In the genomic region with DNA sequence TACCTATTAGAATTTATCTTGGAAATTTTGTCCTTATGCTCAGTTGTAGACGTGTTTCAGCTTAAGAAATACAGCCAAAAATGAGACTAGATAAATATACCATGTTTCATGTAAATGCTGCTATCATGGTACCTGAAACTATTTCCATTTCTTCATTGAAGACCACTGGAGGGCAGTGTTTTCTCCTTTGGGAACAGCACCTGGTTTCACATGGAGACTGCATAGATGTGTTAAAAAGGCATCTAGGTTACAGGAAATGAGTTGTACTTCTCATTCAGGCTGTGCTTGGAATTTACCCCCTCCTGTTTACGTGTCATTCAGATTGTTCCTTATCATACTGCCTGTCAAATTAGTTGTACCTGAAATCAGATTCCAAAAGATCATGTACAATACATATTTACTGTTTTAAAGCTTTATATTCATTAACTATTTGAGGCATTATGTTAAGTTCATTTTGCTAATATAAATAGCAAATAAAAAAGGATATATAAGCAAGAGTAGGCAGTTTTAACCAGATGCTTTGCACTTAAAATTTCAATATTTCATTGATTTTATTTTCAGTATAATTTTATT, we compare ENCODE assay signal across 9 cellular contexts. TPM values are rescaled to one million over a fixed set of nuclear protein-coding genes. Genes with fewer than 3 reads are reported as not detected.
DNase-seq lines count a peak whose midpoint lies in the region; ATAC-seq, FAIRE-seq and TF ChIP-seq lines count a peak whose summit lies in the region.
"Had no signal": no experiment of that assay in that cellular context is flagged by ENCODE, and none has a peak within 500 bp of the region (broad histone marks: within the 10 kb centered on the region; RNA-seq: fewer than 3 reads in every experiment).

No MANE protein-coding gene starts in this region.

- H3K4me3 Mint-ChIP-seq in CD8-positive, alpha-beta T cell, result no peak overlapping the region
- H3K4me3 Mint-ChIP-seq: activated B cell treated with CpG ODN at 0.5 μM for 24 hours had no signal

- no peak for DNase-seq in CD8-positive, alpha-beta T cell
- DNase-seq in NCI-H345 treated with DMSO at 0.1 percent for 48 hours (lab: John Stamatoyannopoulos, UW; ENCODE audit: unreplicated experiment) (peak; percentile 61), GM12878 (ENCODE audit: low read depth, low spot score) (no peak), lung microvascular endothelial cell (ENCODE audit: low read depth in 2 of 2) (peak; percentile 64 to 66), lower leg skin (ENCODE audit: low spot score in 2 of 2) (no peak)
- no peak for DNase-seq in stimulated activated CD8-positive, alpha-beta memory T cell treated with anti-CD3 and anti-CD28 coated beads, Interleukin-4, amount 100 ng/mL, for 48 hours
- DNase-seq: activated B cell treated with CpG ODN at 0.5 μM for 24 hours had no signal

- BruUV-seq in GM12878 (replicated peaks; lab: Mats Ljungman, UMichigan), result no TSS peak

- H3K36me3 ChIP-seq in CD8-positive, alpha-beta T cell (ENCODE audit: insufficient read depth, low read length), result no peaks in the 10 kb centered on the region
- peaks cover 0 to 4% of the 10 kb centered on the region in 2 experiments; a peak in 1 of 4 replicates for H3K36me3 ChIP-seq in GM12878 (ENCODE audit: control insufficient read depth in 2 of 2, insufficient read depth in 2 of 2, low read length in 1 of 2)

- H3K36me3 Mint-ChIP-seq in CD8-positive, alpha-beta T cell, result no peaks in the 10 kb centered on the region

- no peak overlapping the region for H3K4me3 ChIP-seq in CD8-positive, alpha-beta T cell (ENCODE audit: low read depth, low read length)
- H3K4me3 ChIP-seq in GM12878, result no peak overlapping the region
- no peak overlapping the region for H3K4me3 ChIP-seq in lower leg skin (ENCODE audit: low read depth, poor library complexity, severe bottlenecking)

- POLR2A ChIA-PET in CD8-positive, alpha-beta T cell (lab: Charles Lee), result interaction anchor here (0.7 to 0.8 kb wide), 2 partner anchors 23 to 28 kb away, joined by 3 to 4 read pairs; no protein-coding TSS in a partner anchor
- POLR2A ChIA-PET in GM12878 (lab: Charles Lee), result no interaction called here

- no peak overlapping the region for H3K27ac ChIP-seq in CD8-positive, alpha-beta T cell (ENCODE audit: low read depth, low read length)
- H3K27ac ChIP-seq in GM12878 (ENCODE audit: control insufficient read depth, insufficient read depth), result no peak overlapping the region

- intact Hi-C loops in CD8-positive, alpha-beta T cell (cut with DNase I, micrococcal nuclease), result no loop called here
- intact Hi-C loops in GM12878 (cut with micrococcal nuclease; ENCODE audit: unreplicated experiment) (loop anchor here (2.0 kb wide), 1 partner anchor 22 kb away; no protein-coding TSS in a partner anchor), lower leg skin (cut with DNase I; ENCODE audit: low total_unique reads) (no loop called here)

- peak; percentile 37 for TF ChIP-seq CTCF in CD8-positive, alpha-beta T cell (IDR thresholded peaks at IDR 0.05)
- peak; percentile 48 to 58 (median 48); a peak in 5 of 6 replicates for TF ChIP-seq CTCF in GM12878 (IDR thresholded peaks at IDR 0.05 in 2 of 3, conservative IDR thresholded peaks at IDR 0.05 in 1 of 3; ENCODE audit: control insufficient read depth in 2 of 3, extremely low read depth in 1 of 3, insufficient read depth in 1 of 3, low read depth in 3 of 3, low read length in 3 of 3)
- TF ChIP-seq CTCF in lower leg skin (IDR thresholded peaks at IDR 0.05), result no peak

- SMC1A ChIA-PET in GM12878 (lab: Charles Lee; ENCODE audit: uncharacterized antibody, unreplicated experiment), result interaction anchor here (0.6 to 5.8 kb wide), 12 partner anchors 11 to 335 kb away, joined by 3 to 34 read pairs (median 3); no protein-coding TSS in a partner anchor

- no peak overlapping the region for H2AFZ ChIP-seq in GM12878 (ENCODE audit: control insufficient read depth, low read depth, low read length)

- H3K9ac ChIP-seq in GM12878 (ENCODE audit: control insufficient read depth, insufficient read depth, low read length), result no peak overlapping the region

- in situ Hi-C loops in GM12878 (cut with MboI), result loop anchor here (25.0 kb wide), 1 partner anchor 686 kb away; no protein-coding TSS in a partner anchor

- no peak for FAIRE-seq in GM12878 (lab: Jason Lieb, UNC)

- CTCF ChIA-PET in CD8-positive, alpha-beta T cell (lab: Charles Lee), result interaction anchor here (0.5 to 2.2 kb wide), 11 partner anchors 9 to 874 kb away, joined by 3 to 10 read pairs (median 3); no protein-coding TSS in a partner anchor
- CTCF ChIA-PET in GM12878 (lab: Yijun Ruan, JAX), result interaction anchor here (0.8 to 6.5 kb wide), 13 partner anchors 10 to 188 kb away, joined by 3 to 67 read pairs (median 9); no protein-coding TSS in a partner anchor

- 100% methylated on average over 2 of the region's 2 CpGs for WGBS in GM12878 (ENCODE audit: insufficient coverage, insufficient replicate concordance, low lambda C conversion rate, missing lambda C conversion rate)
- WGBS in lower leg skin, 2 donors, result 21 to 28% methylated on average over 2 of the region's 2 CpGs

- H4K20me1 ChIP-seq in GM12878 (ENCODE audit: control insufficient read depth, insufficient read depth), result no peaks in the 10 kb centered on the region

- no peaks in the 10 kb centered on the region for H3K79me2 ChIP-seq in GM12878 (ENCODE audit: control insufficient read depth, insufficient read depth, low read length)

- peaks cover 3% of the 10 kb centered on the region for H3K4me1 ChIP-seq in CD8-positive, alpha-beta T cell (ENCODE audit: insufficient read depth, low read length)
- H3K4me1 ChIP-seq in GM12878 (ENCODE audit: control insufficient read depth, insufficient read depth, low read length), result no peaks in the 10 kb centered on the region

- H3K27me3 Mint-ChIP-seq in CD8-positive, alpha-beta T cell (ENCODE audit: low read depth), result peaks cover 2% of the 10 kb centered on the region
- H3K27me3 Mint-ChIP-seq: activated B cell treated with CpG ODN at 0.5 μM for 24 hours had no signal

- TF ChIP-seq RAD21 in GM12878 (IDR thresholded peaks at IDR 0.05; ENCODE audit: insufficient read depth, low read depth, low read length), result peak; percentile 56

- H3K4me1 Mint-ChIP-seq in CD8-positive, alpha-beta T cell (ENCODE audit: low read depth), result peaks cover 22% of the 10 kb centered on the region

- ATAC-seq in CD8-positive, alpha-beta T cell, result peak; percentile 65
- peak; percentile 64 for ATAC-seq in GM18858 (IDR thresholded peaks at IDR 0.05; ENCODE audit: unreplicated experiment)
- peak; percentile 46 for ATAC-seq in HG03159 (IDR thresholded peaks at IDR 0.05; ENCODE audit: unreplicated experiment)
- peak; percentile 78 for ATAC-seq in GM12878

- no peaks in the 10 kb centered on the region for H3K27me3 ChIP-seq in CD8-positive, alpha-beta T cell (ENCODE audit: insufficient read depth, low read length)
- H3K27me3 ChIP-seq in GM12878 (replicated peaks in 1 of 2; ENCODE audit: control insufficient read depth in 2 of 2, insufficient read depth in 2 of 2, low read length in 1 of 2), result no peaks in the 10 kb centered on the region

- no peak overlapping the region for H3K27ac Mint-ChIP-seq in CD8-positive, alpha-beta T cell
- H3K27ac Mint-ChIP-seq: activated B cell treated with CpG ODN at 0.5 μM for 24 hours had no signal

- TF ChIP-seq POLR2A in GM12878 (IDR thresholded peaks at IDR 0.05; ENCODE audit: low read depth, low read length) (no peak), lower leg skin (IDR thresholded peaks at IDR 0.05) (no peak)

- TF ChIP-seq EP300 in GM12878 (IDR thresholded peaks at IDR 0.05; ENCODE audit: borderline replicate concordance in 1 of 2, control insufficient read depth in 1 of 2, low read depth in 2 of 2, low read length in 2 of 2), result no peak

- no peaks in the 10 kb centered on the region for H3K9me3 ChIP-seq in CD8-positive, alpha-beta T cell (ENCODE audit: low read length)
- no peaks in the 10 kb centered on the region for H3K9me3 ChIP-seq in GM12878 (replicated peaks; ENCODE audit: control insufficient read depth, insufficient read depth, low read length)

- RAD21 ChIA-PET in GM12878 (lab: Charles Lee; ENCODE audit: unreplicated experiment), result interaction anchor here (0.6 to 1.8 kb wide), 6 partner anchors 13 to 27 kb away, joined by 3 to 8 read pairs (median 4); no protein-coding TSS in a partner anchor

- no peaks in the 10 kb centered on the region for H3K9me3 Mint-ChIP-seq in CD8-positive, alpha-beta T cell
- H3K9me3 Mint-ChIP-seq: activated B cell treated with CpG ODN at 0.5 μM for 24 hours had no signal

- H3K4me2 ChIP-seq in GM12878 (ENCODE audit: control insufficient read depth, insufficient read depth), result no peak overlapping the region

TF ChIP-seq in GM12878, 131 proteins besides CTCF, POLR2A, EP300 and RAD21 (continues in another document):
- TF ChIP-seq POLR2AphosphoS2 (IDR thresholded peaks at IDR 0.05; ENCODE audit: low read depth, low read length) (no peak), TBL1XR1 (IDR thresholded peaks at IDR 0.05; ENCODE audit: low read depth, low read length) (no peak), IKZF2 (IDR thresholded peaks at IDR 0.05) (peak in 1 of 2 experiments; percentile 49; a peak in 1 of 4 replicates), FOXM1 (IDR thresholded peaks at IDR 0.05; ENCODE audit: low read depth, low read length) (no peak), POLR2AphosphoS5 (IDR thresholded peaks at IDR 0.05; ENCODE audit: low read length) (no peak)

RNA-seq across cellular contexts. Expression of a gene that starts 57.3 kb away (rescaled TPM):
- 10 to 100 TPM; 28.3 to 29.8 TPM for total RNA-seq in CD8-positive, alpha-beta T cell
- 100.0 and 104 TPM in 2 replicates for total RNA-seq in GM12878 (2013; cell fraction: nucleolus; rRNA removed)
- total RNA-seq in GM12878 (2014; rRNA removed) (75.0 and 91.1 TPM in 2 replicates), GM12878 (2014; rRNA removed; fragmentation: Illumina TruSeq; extraction: Trizol) (126 and 131 TPM in 2 replicates), GM12878 (2021) (81.0 and 85.1 TPM in 2 replicates), lung microvascular endothelial cell (47.0 and 63.0 TPM in 2 replicates), lower leg skin (10 to 100 TPM; 19.9 to 41.7 (median 34.1) TPM)
- polyA plus RNA-seq in GM12878 (2011; ENCODE audit: low read depth), result 37.2 TPM
- polyA plus RNA-seq in GM12878 (2011; rRNA removed) (122 and 178 TPM in 2 replicates), GM12878 (2014; fragmentation: Illumina TruSeq; extraction: Trizol) (92.8 and 98.4 TPM in 2 replicates), GM12878 (2014; fragmentation: Nextera tagmentation; extraction: Ambion mirVana) (100 to 1,000 TPM; 225 to 253 TPM), GM12878 (2014; rRNA removed) (66.8 and 70.5 TPM in 2 replicates), GM12878 (2016; fragmentation: Nextera tagmentation; extraction: Ambion mirVana) (100 to 1,000 TPM; 161 TPM)
- polyA plus RNA-seq in GM12878 (2011; cell fraction: cytosol; rRNA removed), result 40.5 and 46.6 TPM in 2 replicates
- 38.5 and 44.4 TPM in 2 replicates for polyA plus RNA-seq in GM12878 (2011; cell fraction: nucleus; rRNA removed)
- polyA plus RNA-seq in GM12878 (2012), result 50.0 and 61.7 TPM in 2 replicates
- 49.6 and 69.6 TPM in 2 replicates for polyA minus RNA-seq in GM12878 (2011; rRNA and poly(A)+ RNA removed)
- 25.8 TPM in 2 replicates for polyA minus RNA-seq in GM12878 (2011; cell fraction: cytosol; rRNA and poly(A)+ RNA removed)
- polyA minus RNA-seq in GM12878 (2011; cell fraction: nucleus; rRNA and poly(A)+ RNA removed), result 48.6 and 66.5 TPM in 2 replicates

Comparison
In these comparisons a context has a peak if more than half of its experiments do, and no peak if none do; other contexts are left out.
1. DNase-seq: peak in NCI-H345 treated with DMSO at 0.1 percent for 48 hours (single experiment) and lung microvascular endothelial cell (2 of 2); none in CD8-positive, alpha-beta T cell (0 of 7), GM12878 (single experiment), stimulated activated CD8-positive, alpha-beta memory T cell treated with anti-CD3 and anti-CD28 coated beads, Interleukin-4, amount 100 ng/mL, for 48 hours (single experiment) and lower leg skin (0 of 2).
2. CTCF ChIP-seq: peak in CD8-positive, alpha-beta T cell (single experiment) and GM12878 (3 of 3); none in lower leg skin (0 of 3).
3. Peak in every context shown above with its lines, with median percentiles within 50 percentile points of each other: ATAC-seq.